ENCODE assay signal across 21 cellular contexts in genomic region chr4:70984587-70984986, GRCh38. TPM values are rescaled to one million over a fixed set of nuclear protein-coding genes. Genes with fewer than 3 reads are reported as not detected.
DNase-seq lines count a peak whose midpoint lies in the region; ATAC-seq, FAIRE-seq and TF ChIP-seq lines count a peak whose summit lies in the region.
"Had no signal": no experiment of that assay in that cellular context is flagged by ENCODE, and none has a peak within 500 bp of the region (broad histone marks: within the 10 kb centered on the region; RNA-seq: fewer than 3 reads in every experiment).

No MANE protein-coding gene starts in this region.

- H2AFZ ChIP-seq in Karpas-422 (ENCODE audit: low read length) = no peak overlapping the region
- H2AFZ ChIP-seq: GM23248 had no signal

- H3K4me1 ChIP-seq in Karpas-422 (ENCODE audit: low read length) = peaks cover 43% of the 10 kb centered on the region
- no peaks in the 10 kb centered on the region for H3K4me1 ChIP-seq in prostate gland (replicated peaks)
- H3K4me1 ChIP-seq: SJSA1 had no signal

- whole genome bisulfite sequencing in prostate gland = 95% methylated on average over 1 of the region's 1 CpG

- no peak overlapping the region for H3K4me2 ChIP-seq in Karpas-422 (ENCODE audit: low read depth, low read length, poor library complexity, severe bottlenecking)

- no peaks in the 10 kb centered on the region for H3K27me3 ChIP-seq in Karpas-422 (ENCODE audit: low read length)
- H3K27me3 ChIP-seq in prostate gland (replicated peaks; ENCODE audit: insufficient read depth) = no peaks in the 10 kb centered on the region
- H3K27me3 ChIP-seq: SJSA1 had no signal

- no peak for TF ChIP-seq POLR2A in prostate gland (IDR thresholded peaks at IDR 0.05)

- intact Hi-C loops in prostate gland (cut with DNase I) = no loop called here

- H3K4me3 ChIP-seq in Karpas-422 (ENCODE audit: low read length) (no peak overlapping the region), prostate gland (no peak overlapping the region)
- H3K4me3 ChIP-seq: GM23248, SJSA1 had no signal

- no peak overlapping the region for H3K9ac ChIP-seq in Karpas-422 (ENCODE audit: low read length)
- H3K9ac ChIP-seq: GM23248 had no signal

- H3K36me3 ChIP-seq in Karpas-422 (ENCODE audit: insufficient read depth, low read length) (peaks cover 31% of the 10 kb centered on the region; the same call in 1 of the 2 replicates), prostate gland (no peaks in the 10 kb centered on the region)

- H3K27ac ChIP-seq in Karpas-422 (ENCODE audit: low read length) (peak overlapping the region; percentile 38), prostate gland (no peak overlapping the region)
- H3K27ac ChIP-seq: GM23248, SJSA1 had no signal

- no peak for DNase-seq in D721Med (ENCODE audit: insufficient read length, low spot score)
- DNase-seq in Karpas-422 = no peak
- peak; percentile 19 for DNase-seq in cerebellum (ENCODE audit: low spot score)
- DNase-seq in activated CD4-positive, alpha-beta T cell treated with anti-CD3 and anti-CD28 coated beads, Interleukin-2, amount 50 U/mL, for 48 hours = no peak
- no peak for DNase-seq in stimulated activated CD8-positive, alpha-beta memory T cell treated with anti-CD3 and anti-CD28 coated beads, Interleukin-4, amount 100 ng/mL, for 48 hours
- DNase-seq in prostate gland (ENCODE audit: low spot score) = no peak
- DNase-seq: Calu3; EL; GM23248; H9; KG1; NCI-H1105; NCI-H146; NCI-H2029; NCI-H2227 treated with DMSO at 0.1 percent for 48 hours; NCI-H510A treated with DMSO at 0.1 percent for 48 hours; NCI-H748 treated with DMSO at 0.1 percent for 48 hours; NK-92 treated with Interleukin-12 subunit alpha and Interleukin-12 subunit beta, amount 100 ng/mL, for 24 hours had no signal

- H3K9me3 ChIP-seq in Karpas-422 (ENCODE audit: low read length) = no peaks in the 10 kb centered on the region
- H3K9me3 ChIP-seq in prostate gland = no peaks in the 10 kb centered on the region
- H3K9me3 ChIP-seq: SJSA1 had no signal

- no peaks in the 10 kb centered on the region for H4K20me1 ChIP-seq in Karpas-422 (ENCODE audit: insufficient read depth, low read depth, low read length)

- H3K9me2 ChIP-seq in Karpas-422 (replicated peaks; ENCODE audit: insufficient read depth, low read length) = no peaks in the 10 kb centered on the region

- peaks cover 27% of the 10 kb centered on the region for H3K79me2 ChIP-seq in Karpas-422 (ENCODE audit: low read length)

- no peak for FAIRE-seq in D721Med (lab: Jason Lieb, UNC)
- FAIRE-seq: RCC 7860 had no signal

- no peak for ATAC-seq in GM21367 (IDR thresholded peaks at IDR 0.05; ENCODE audit: unreplicated experiment)

- peak; percentile 14 for TF ChIP-seq CTCF in D721Med (IDR thresholded peaks at IDR 0.05; ENCODE audit: insufficient read depth, missing control alignments)
- no peak for TF ChIP-seq CTCF in prostate gland (IDR thresholded peaks at IDR 0.05)

RNA-seq across cellular contexts. Expression of gene DCK, which starts 8.9 kb away (rescaled TPM):
- total RNA-seq in Karpas-422 (2014; rRNA removed; shearing (Covaris generic); ENCODE audit: low replicate concordance) = 50.4 and 148 TPM in 2 replicates
- total RNA-seq in cerebellum = 40.6 TPM
- 10 to 100 TPM; 14.0 to 17.0 TPM for total RNA-seq in prostate gland
